ENCODE assay signal across 24 cellular contexts in genomic region chr10:24650669-24651391, GRCh38.
"Had no signal": no experiment of that assay in that cellular context is flagged by ENCODE, and none has a peak within 500 bp of the region (broad histone marks: within the 10 kb centered on the region; RNA-seq: fewer than 3 reads in every experiment).

No MANE protein-coding gene starts in this region.

- H3K4me1 ChIP-seq: body of pancreas, foreskin keratinocyte, prostate gland had no signal

- H3K27ac ChIP-seq: body of pancreas, foreskin keratinocyte, prostate gland, spleen had no signal

- H3K9me3 Mint-ChIP-seq: memory B cell; natural killer cell treated with Interleukin-12 subunit alpha and Interleukin-12 subunit beta and Interleukin-15 and Interleukin-18, amount 100 ng/mL, for 72 hours had no signal

- H3K9me3 ChIP-seq: body of pancreas, mucosa of descending colon, prostate gland, spleen had no signal

- H3K27me3 ChIP-seq: body of pancreas, foreskin keratinocyte, spleen had no signal

- DNase-seq: activated CD4-positive, alpha-beta T cell treated with anti-CD3 and anti-CD28 coated beads for 4 hours; activated CD8-positive, alpha-beta memory T cell treated with anti-CD3 and anti-CD28 coated beads, Interleukin-2, amount 50 U/mL, for 48 hours; activated CD8-positive, alpha-beta T cell treated with anti-CD3 and anti-CD28 coated beads, Interleukin-2, amount 10 ng/mL, durations not matched to agents 7 days and 5 days; activated gamma-delta T cell; activated T-cell treated with anti-CD3 and anti-CD28 coated beads, Interleukin-2, amount 50 U/mL, for 72 hours; amniotic stem cell; caudate nucleus; cortex of kidney; effector CD8-positive, alpha-beta T cell; foreskin keratinocyte; glutamatergic neuron; hypothalamus; left ventricle myocardium superior; mucosa of descending colon; occipital lobe; spleen; T-helper 2 cell had no signal

- FAIRE-seq: endothelial cell of umbilical vein had no signal

- H3K27me3 Mint-ChIP-seq: activated naive CD8-positive, alpha-beta T cell; memory B cell; natural killer cell treated with Interleukin-12 subunit alpha and Interleukin-12 subunit beta and Interleukin-15 and Interleukin-18, amount 100 ng/mL, for 72 hours had no signal

- ATAC-seq: activated CD8-positive, alpha-beta T cell treated with anti-CD3 and anti-CD28 coated beads, Interleukin-2, amount 10 ng/mL, durations not matched to agents 7 days and 5 days; activated T-cell treated with anti-CD3 and anti-CD28 coated beads, Interleukin-2, amount 50 U/mL, for 72 hours; body of pancreas; foreskin keratinocyte; left ventricle myocardium superior; mucosa of descending colon; natural killer cell treated with Interleukin-12 subunit alpha and Interleukin-12 subunit beta and Interleukin-15 and Interleukin-18, amount 100 ng/mL, for 72 hours; sciatic nerve had no signal

- H3K4me3 Mint-ChIP-seq: activated CD8-positive, alpha-beta T cell treated with anti-CD3 and anti-CD28 coated beads, Interleukin-2, amount 10 ng/mL, durations not matched to agents 7 days and 5 days; activated naive CD8-positive, alpha-beta T cell; activated T-cell treated with anti-CD3 and anti-CD28 coated beads, Interleukin-2, amount 50 U/mL, for 72 hours; memory B cell; natural killer cell treated with Interleukin-12 subunit alpha and Interleukin-12 subunit beta and Interleukin-15 and Interleukin-18, amount 100 ng/mL, for 72 hours had no signal

- H3K36me3 ChIP-seq: prostate gland, spleen had no signal

- H3K4me3 ChIP-seq: body of pancreas, mucosa of descending colon, prostate gland, spleen had no signal

- H3K27ac Mint-ChIP-seq: activated CD8-positive, alpha-beta T cell treated with anti-CD3 and anti-CD28 coated beads, Interleukin-2, amount 10 ng/mL, durations not matched to agents 7 days and 5 days; activated naive CD8-positive, alpha-beta T cell; activated T-cell treated with anti-CD3 and anti-CD28 coated beads, Interleukin-2, amount 50 U/mL, for 72 hours; memory B cell; natural killer cell treated with Interleukin-12 subunit alpha and Interleukin-12 subunit beta and Interleukin-15 and Interleukin-18, amount 100 ng/mL, for 72 hours had no signal
